8 cellular contexts compared by ENCODE assay signal in genomic region chr13:91346848-91347211, GRCh38.
DNase-seq lines count a peak whose midpoint lies in the region; ATAC-seq and TF ChIP-seq lines count a peak whose summit lies in the region.

No MANE protein-coding gene starts in this region.

- TF ChIP-seq CTCF in AG04449 (IDR thresholded peaks at IDR 0.05; ENCODE audit: insufficient read depth, low read length, missing control alignments) = no peak

- CTCF ChIA-PET in AG04449 (lab: Yijun Ruan, JAX) = no interaction called here

- H3K4me3 ChIP-seq in AG04449 (ENCODE audit: low read depth, low read length) (peak overlapping the region; percentile 73), iPS-18c (ENCODE audit: insufficient read depth, low read depth, low read length) (peak overlapping the region; percentile 38)

- peaks cover 2% of the 10 kb centered on the region for H3K9me3 ChIP-seq in iPS-18c (ENCODE audit: control insufficient read depth, insufficient read depth, low read length)

- POLR2A ChIA-PET in AG04449 (lab: Yijun Ruan, JAX) = no interaction called here

- ATAC-seq in GM18858 (IDR thresholded peaks at IDR 0.05; ENCODE audit: unreplicated experiment) = peak; percentile 6
- peak; percentile 10 for ATAC-seq in HG03039 (IDR thresholded peaks at IDR 0.05; ENCODE audit: unreplicated experiment)

- no peak for DNase-seq in AG04449 (ENCODE audit: low read depth, low spot score)
- peak; percentile 79 for DNase-seq in OCI-M1 (lab: John Stamatoyannopoulos, UW)
- peak; percentile 7 for DNase-seq in activated naive CD8-positive, alpha-beta T cell treated with anti-CD3 and anti-CD28 coated beads, Interleukin-2, amount 50 U/mL, for 16 hours (ENCODE audit: low read depth, low spot score)
- peak; percentile 64 for DNase-seq in stimulated activated CD4-positive, alpha-beta T cell treated with anti-CD3 and anti-CD28 coated beads, Interleukin-15, amount 100 ng/mL, for 24 hours
- DNase-seq in NCI-H1694 treated with DMSO at 0.1 percent for 48 hours (lab: John Stamatoyannopoulos, UW) = no peak

Comparison
In these comparisons a context has a peak if more than half of its experiments do, and no peak if none do; other contexts are left out.
1. DNase-seq: peak in OCI-M1 (single experiment), activated naive CD8-positive, alpha-beta T cell treated with anti-CD3 and anti-CD28 coated beads, Interleukin-2, amount 50 U/mL, for 16 hours (single experiment) and stimulated activated CD4-positive, alpha-beta T cell treated with anti-CD3 and anti-CD28 coated beads, Interleukin-15, amount 100 ng/mL, for 24 hours (single experiment); none in AG04449 (single experiment) and NCI-H1694 treated with DMSO at 0.1 percent for 48 hours (single experiment).